In the genomic region with DNA sequence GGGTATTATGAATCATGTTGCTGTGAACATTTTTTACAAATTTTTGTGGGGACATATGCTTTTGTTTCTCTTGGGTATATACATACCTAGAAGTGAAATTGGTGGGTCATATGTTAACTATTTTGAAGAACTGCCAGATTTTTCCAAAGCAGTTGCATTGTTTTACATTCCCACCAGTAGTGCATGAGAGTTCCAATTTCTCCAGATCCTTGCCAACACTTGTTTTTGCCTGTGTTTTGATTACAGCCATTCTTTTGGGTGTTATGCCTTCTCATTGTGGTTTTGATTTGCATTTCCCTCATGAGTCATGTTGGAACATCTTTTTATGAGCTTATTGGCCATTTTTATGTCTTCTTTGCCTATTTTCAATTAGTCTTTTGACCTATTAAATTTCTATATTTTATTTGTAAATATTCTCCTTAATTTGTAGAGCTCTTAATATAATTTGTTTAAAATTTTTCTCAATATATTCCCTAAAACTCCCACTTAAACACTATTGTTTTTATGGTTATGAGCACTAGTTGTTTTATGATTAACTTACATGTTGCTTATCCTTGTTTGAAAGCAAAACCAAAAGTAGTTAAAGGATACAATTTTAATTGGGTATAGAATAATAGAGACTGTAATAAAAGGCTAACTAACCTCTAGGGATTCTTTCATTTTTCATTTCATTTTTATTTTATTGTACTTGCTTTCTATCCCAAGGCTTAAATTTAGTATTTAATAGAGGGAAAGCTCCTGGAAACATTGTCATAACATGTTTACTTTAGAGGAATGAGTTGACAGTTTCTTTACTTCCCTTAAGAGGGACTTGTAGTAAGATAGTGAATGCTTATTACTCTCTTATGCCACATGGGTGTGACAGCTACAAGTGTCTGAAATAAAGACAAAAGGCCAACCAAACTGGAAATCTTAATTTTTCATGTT, we compare ENCODE assay signal across 1 cellular context.
TF ChIP-seq lines count a peak whose summit lies in the region.

No MANE protein-coding gene starts in this region.

TF ChIP-seq in GM12878, 131 proteins besides CTCF, POLR2A, EP300 and RAD21 (continued from another document):
- TF ChIP-seq POU2F2 (IDR thresholded peaks at IDR 0.05; ENCODE audit: borderline replicate concordance, low read depth, low read length) (peak; percentile 62; the same call in 1 of the 3 replicates), SIN3A (IDR thresholded peaks at IDR 0.05; ENCODE audit: low read depth, low read length) (no peak), TAF1 (IDR thresholded peaks at IDR 0.05; ENCODE audit: borderline replicate concordance, low read depth, low read length) (no peak), SP1 (IDR thresholded peaks at IDR 0.05; ENCODE audit: low read depth, low read length) (no peak), NR2F1 (conservative IDR thresholded peaks at IDR 0.05) (no peak), STAT1 (conservative IDR thresholded peaks at IDR 0.05) (no peak), JUNB (IDR thresholded peaks at IDR 0.05) (peak; percentile 29; the same call in 1 of the 2 replicates), RUNX3 (IDR thresholded peaks at IDR 0.05; ENCODE audit: low read length) (peak; percentile 71), RAD51 (IDR thresholded peaks at IDR 0.05) (no peak), DPF2 (IDR thresholded peaks at IDR 0.05) (no peak)
- TF ChIP-seq, protein P1, sequence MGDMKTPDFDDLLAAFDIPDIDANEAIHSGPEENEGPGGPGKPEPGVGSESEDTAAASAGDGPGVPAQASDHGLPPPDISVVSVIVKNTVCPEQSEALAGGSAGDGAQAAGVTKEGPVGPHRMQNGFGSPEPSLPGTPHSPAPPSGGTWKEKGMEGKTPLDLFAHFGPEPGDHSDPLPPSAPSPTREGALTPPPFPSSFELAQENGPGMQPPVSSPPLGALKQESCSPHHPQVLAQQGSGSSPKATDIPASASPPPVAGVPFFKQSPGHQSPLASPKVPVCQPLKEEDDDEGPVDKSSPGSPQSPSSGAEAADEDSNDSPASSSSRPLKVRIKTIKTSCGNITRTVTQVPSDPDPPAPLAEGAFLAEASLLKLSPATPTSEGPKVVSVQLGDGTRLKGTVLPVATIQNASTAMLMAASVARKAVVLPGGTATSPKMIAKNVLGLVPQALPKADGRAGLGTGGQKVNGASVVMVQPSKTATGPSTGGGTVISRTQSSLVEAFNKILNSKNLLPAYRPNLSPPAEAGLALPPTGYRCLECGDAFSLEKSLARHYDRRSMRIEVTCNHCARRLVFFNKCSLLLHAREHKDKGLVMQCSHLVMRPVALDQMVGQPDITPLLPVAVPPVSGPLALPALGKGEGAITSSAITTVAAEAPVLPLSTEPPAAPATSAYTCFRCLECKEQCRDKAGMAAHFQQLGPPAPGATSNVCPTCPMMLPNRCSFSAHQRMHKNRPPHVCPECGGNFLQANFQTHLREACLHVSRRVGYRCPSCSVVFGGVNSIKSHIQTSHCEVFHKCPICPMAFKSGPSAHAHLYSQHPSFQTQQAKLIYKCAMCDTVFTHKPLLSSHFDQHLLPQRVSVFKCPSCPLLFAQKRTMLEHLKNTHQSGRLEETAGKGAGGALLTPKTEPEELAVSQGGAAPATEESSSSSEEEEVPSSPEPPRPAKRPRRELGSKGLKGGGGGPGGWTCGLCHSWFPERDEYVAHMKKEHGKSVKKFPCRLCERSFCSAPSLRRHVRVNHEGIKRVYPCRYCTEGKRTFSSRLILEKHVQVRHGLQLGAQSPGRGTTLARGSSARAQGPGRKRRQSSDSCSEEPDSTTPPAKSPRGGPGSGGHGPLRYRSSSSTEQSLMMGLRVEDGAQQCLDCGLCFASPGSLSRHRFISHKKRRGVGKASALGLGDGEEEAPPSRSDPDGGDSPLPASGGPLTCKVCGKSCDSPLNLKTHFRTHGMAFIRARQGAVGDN (IDR thresholded peaks at IDR 0.05): no peak
- TF ChIP-seq, protein P2, sequence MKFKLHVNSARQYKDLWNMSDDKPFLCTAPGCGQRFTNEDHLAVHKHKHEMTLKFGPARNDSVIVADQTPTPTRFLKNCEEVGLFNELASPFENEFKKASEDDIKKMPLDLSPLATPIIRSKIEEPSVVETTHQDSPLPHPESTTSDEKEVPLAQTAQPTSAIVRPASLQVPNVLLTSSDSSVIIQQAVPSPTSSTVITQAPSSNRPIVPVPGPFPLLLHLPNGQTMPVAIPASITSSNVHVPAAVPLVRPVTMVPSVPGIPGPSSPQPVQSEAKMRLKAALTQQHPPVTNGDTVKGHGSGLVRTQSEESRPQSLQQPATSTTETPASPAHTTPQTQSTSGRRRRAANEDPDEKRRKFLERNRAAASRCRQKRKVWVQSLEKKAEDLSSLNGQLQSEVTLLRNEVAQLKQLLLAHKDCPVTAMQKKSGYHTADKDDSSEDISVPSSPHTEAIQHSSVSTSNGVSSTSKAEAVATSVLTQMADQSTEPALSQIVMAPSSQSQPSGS (IDR thresholded peaks at IDR 0.05; ENCODE audit: low read length): no peak
